ENCODE assay signal across 1 cellular context in the genomic region with DNA sequence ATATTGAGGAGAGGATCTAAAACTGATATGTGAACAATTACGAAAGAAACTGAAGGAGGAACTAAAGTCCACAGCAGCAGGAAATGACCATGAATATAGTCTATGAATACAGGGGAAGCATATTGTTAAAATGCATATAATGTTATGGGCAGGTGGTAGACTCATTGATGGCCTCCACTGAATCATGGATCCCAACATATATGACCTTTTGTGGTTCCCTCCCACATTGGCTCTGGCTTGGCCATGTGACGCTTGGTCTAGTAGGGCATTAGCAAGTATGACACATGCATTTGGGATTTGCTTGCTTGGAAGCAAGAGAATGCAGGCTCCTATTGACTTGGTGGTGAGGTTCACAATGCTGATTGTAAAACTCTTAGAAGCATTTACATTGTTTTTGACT.
TF ChIP-seq lines count a peak whose summit lies in the region.

No MANE protein-coding gene starts in this region.

TF ChIP-seq in K562, 482 proteins besides CTCF, POLR2A, EP300 and RAD21:
- TF ChIP-seq, protein P1, sequence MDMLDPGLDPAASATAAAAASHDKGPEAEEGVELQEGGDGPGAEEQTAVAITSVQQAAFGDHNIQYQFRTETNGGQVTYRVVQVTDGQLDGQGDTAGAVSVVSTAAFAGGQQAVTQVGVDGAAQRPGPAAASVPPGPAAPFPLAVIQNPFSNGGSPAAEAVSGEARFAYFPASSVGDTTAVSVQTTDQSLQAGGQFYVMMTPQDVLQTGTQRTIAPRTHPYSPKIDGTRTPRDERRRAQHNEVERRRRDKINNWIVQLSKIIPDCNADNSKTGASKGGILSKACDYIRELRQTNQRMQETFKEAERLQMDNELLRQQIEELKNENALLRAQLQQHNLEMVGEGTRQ (CRISPR knock-in tag; IDR thresholded peaks at IDR 0.05): peak; percentile 29; the same call in 1 of the 2 replicates
- no peak for TF ChIP-seq EZH2 (IDR thresholded peaks at IDR 0.05; ENCODE audit: borderline replicate concordance, low read depth, low read length)
